1 cellular context compared by ENCODE assay signal in genomic region chr3:14812196-14812785, GRCh38.
TF ChIP-seq lines count a peak whose summit lies in the region.

No MANE protein-coding gene starts in this region.

TF ChIP-seq in endothelial cell of umbilical vein, 7 proteins besides CTCF, POLR2A, EP300 and RAD21:
- TF ChIP-seq POLR2AphosphoS5 (IDR thresholded peaks at IDR 0.05; ENCODE audit: insufficient read depth, low read depth, low read length) (no peak), GATA2 (IDR thresholded peaks at IDR 0.05; ENCODE audit: insufficient read depth, insufficient read length, low read depth, low read length) (no peak), FOS (IDR thresholded peaks at IDR 0.05; ENCODE audit: borderline replicate concordance, insufficient read depth, low read length) (no peak), JUN (IDR thresholded peaks at IDR 0.05; ENCODE audit: borderline replicate concordance, insufficient read depth, insufficient read length, low read depth) (no peak), EZH2 (IDR thresholded peaks at IDR 0.05; ENCODE audit: borderline replicate concordance, low read depth, low read length, severe bottlenecking) (no peak), MYC (IDR thresholded peaks at IDR 0.05; ENCODE audit: low read depth, low read length) (no peak)
